Comparison of ENCODE assay signal across 1 cellular context in the genomic region with DNA sequence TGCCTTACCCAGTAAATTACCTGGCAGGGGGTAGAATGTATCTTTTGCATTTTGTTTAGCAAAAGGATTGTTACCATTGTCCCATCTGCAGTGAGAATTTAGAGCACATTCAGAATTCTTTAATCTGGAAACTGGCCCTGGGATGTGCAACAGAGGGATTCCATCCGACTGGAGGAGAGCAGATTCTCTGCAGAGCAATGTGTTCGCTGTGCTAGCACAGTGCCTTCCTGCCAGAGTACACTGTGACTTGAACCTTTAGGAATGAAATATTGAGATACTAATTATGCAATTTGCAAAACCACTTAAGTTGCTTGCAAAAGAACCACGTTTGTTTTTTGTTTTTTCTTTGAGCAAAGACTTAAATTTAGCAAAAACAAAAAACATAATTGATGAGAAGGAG.
TF ChIP-seq lines count a peak whose summit lies in the region.

No MANE protein-coding gene starts in this region.

TF ChIP-seq in IMR-90, 13 proteins besides CTCF, POLR2A, EP300 and RAD21 (continued from another document):
- TF ChIP-seq MXI1 (IDR thresholded peaks at IDR 0.05; ENCODE audit: borderline replicate concordance, low read depth, low read length), result no peak
TF ChIP-seq in IMR-90: peak in this region for 0.
